1 cellular context compared by ENCODE assay signal in the genomic region with DNA sequence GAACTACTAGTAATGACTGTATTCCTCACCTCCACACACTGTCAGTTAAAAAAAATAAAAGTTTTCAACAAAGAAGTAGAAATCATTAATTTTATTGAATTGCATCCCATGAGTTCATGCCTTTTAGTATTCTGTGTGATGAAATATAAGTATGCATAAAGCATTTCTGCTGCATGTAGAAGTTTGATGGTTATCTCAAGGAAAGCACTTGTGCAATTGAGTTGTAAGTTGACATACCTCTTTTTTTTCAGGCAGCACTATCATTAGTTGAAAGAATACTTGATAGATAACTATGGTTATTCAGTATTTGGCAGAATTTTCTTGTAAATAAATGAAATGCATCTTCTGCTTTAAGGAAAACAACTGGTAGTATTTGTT.
TF ChIP-seq lines count a peak whose summit lies in the region.

No MANE protein-coding gene starts in this region.

TF ChIP-seq in SK-N-SH, 30 proteins besides CTCF, POLR2A, EP300 and RAD21 (continued from another document):
- TF ChIP-seq, protein P1, sequence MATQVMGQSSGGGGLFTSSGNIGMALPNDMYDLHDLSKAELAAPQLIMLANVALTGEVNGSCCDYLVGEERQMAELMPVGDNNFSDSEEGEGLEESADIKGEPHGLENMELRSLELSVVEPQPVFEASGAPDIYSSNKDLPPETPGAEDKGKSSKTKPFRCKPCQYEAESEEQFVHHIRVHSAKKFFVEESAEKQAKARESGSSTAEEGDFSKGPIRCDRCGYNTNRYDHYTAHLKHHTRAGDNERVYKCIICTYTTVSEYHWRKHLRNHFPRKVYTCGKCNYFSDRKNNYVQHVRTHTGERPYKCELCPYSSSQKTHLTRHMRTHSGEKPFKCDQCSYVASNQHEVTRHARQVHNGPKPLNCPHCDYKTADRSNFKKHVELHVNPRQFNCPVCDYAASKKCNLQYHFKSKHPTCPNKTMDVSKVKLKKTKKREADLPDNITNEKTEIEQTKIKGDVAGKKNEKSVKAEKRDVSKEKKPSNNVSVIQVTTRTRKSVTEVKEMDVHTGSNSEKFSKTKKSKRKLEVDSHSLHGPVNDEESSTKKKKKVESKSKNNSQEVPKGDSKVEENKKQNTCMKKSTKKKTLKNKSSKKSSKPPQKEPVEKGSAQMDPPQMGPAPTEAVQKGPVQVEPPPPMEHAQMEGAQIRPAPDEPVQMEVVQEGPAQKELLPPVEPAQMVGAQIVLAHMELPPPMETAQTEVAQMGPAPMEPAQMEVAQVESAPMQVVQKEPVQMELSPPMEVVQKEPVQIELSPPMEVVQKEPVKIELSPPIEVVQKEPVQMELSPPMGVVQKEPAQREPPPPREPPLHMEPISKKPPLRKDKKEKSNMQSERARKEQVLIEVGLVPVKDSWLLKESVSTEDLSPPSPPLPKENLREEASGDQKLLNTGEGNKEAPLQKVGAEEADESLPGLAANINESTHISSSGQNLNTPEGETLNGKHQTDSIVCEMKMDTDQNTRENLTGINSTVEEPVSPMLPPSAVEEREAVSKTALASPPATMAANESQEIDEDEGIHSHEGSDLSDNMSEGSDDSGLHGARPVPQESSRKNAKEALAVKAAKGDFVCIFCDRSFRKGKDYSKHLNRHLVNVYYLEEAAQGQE (IDR thresholded peaks at IDR 0.05; ENCODE audit: low read depth, low read length) = no peak
- TF ChIP-seq CHD2 (IDR thresholded peaks at IDR 0.05; ENCODE audit: low read length, partially characterized antibody) (no peak), FOXM1 (IDR thresholded peaks at IDR 0.05; ENCODE audit: low read depth) (no peak), NRF1 (IDR thresholded peaks at IDR 0.05; ENCODE audit: low read depth, low read length) (no peak), TAF1 (IDR thresholded peaks at IDR 0.05; ENCODE audit: borderline replicate concordance, low read depth, low read length) (no peak), TCF12 (IDR thresholded peaks at IDR 0.05) (no peak), POLR2AphosphoS5 (IDR thresholded peaks at IDR 0.05; ENCODE audit: low read depth, low read length) (no peak)
- TF ChIP-seq, protein P2, sequence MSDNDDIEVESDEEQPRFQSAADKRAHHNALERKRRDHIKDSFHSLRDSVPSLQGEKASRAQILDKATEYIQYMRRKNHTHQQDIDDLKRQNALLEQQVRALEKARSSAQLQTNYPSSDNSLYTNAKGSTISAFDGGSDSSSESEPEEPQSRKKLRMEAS (IDR thresholded peaks at IDR 0.05; ENCODE audit: low read depth) = no peak
- TF ChIP-seq, protein P3, sequence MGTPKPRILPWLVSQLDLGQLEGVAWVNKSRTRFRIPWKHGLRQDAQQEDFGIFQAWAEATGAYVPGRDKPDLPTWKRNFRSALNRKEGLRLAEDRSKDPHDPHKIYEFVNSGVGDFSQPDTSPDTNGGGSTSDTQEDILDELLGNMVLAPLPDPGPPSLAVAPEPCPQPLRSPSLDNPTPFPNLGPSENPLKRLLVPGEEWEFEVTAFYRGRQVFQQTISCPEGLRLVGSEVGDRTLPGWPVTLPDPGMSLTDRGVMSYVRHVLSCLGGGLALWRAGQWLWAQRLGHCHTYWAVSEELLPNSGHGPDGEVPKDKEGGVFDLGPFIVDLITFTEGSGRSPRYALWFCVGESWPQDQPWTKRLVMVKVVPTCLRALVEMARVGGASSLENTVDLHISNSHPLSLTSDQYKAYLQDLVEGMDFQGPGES (IDR thresholded peaks at IDR 0.05; ENCODE audit: low read depth, low read length) = no peak
- TF ChIP-seq, protein P4, sequence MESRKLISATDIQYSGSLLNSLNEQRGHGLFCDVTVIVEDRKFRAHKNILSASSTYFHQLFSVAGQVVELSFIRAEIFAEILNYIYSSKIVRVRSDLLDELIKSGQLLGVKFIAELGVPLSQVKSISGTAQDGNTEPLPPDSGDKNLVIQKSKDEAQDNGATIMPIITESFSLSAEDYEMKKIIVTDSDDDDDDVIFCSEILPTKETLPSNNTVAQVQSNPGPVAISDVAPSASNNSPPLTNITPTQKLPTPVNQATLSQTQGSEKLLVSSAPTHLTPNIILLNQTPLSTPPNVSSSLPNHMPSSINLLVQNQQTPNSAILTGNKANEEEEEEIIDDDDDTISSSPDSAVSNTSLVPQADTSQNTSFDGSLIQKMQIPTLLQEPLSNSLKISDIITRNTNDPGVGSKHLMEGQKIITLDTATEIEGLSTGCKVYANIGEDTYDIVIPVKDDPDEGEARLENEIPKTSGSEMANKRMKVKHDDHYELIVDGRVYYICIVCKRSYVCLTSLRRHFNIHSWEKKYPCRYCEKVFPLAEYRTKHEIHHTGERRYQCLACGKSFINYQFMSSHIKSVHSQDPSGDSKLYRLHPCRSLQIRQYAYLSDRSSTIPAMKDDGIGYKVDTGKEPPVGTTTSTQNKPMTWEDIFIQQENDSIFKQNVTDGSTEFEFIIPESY (IDR thresholded peaks at IDR 0.05; ENCODE audit: borderline replicate concordance, low read depth) = no peak
- TF ChIP-seq, protein P5, sequence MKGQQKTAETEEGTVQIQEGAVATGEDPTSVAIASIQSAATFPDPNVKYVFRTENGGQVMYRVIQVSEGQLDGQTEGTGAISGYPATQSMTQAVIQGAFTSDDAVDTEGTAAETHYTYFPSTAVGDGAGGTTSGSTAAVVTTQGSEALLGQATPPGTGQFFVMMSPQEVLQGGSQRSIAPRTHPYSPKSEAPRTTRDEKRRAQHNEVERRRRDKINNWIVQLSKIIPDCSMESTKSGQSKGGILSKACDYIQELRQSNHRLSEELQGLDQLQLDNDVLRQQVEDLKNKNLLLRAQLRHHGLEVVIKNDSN (IDR thresholded peaks at IDR 0.05; ENCODE audit: borderline replicate concordance, low read depth) = no peak
- TF ChIP-seq, protein P6, sequence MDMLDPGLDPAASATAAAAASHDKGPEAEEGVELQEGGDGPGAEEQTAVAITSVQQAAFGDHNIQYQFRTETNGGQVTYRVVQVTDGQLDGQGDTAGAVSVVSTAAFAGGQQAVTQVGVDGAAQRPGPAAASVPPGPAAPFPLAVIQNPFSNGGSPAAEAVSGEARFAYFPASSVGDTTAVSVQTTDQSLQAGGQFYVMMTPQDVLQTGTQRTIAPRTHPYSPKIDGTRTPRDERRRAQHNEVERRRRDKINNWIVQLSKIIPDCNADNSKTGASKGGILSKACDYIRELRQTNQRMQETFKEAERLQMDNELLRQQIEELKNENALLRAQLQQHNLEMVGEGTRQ (IDR thresholded peaks at IDR 0.05; ENCODE audit: borderline replicate concordance, low read depth, low read length) = no peak
